4 cellular contexts compared by ENCODE assay signal in genomic region chr6:142450856-142451255, GRCh38.
DNase-seq lines count a peak whose midpoint lies in the region; ATAC-seq, FAIRE-seq and TF ChIP-seq lines count a peak whose summit lies in the region.
"Not testable (repeated sequence)": the region's sequence is repeated elsewhere in the genome, so short reads cannot be mapped to it uniquely, and the experiment has no call there.

No MANE protein-coding gene starts in this region.

- not testable (repeated sequence) for TF ChIP-seq CTCF in WTC11 (IDR thresholded peaks at IDR 0.05); K562 (IDR thresholded peaks at IDR 0.05 in 2 of 3, conservative IDR thresholded peaks at IDR 0.05 in 1 of 3; ENCODE audit: insufficient read depth in 2 of 3, low read depth in 1 of 3, low read length in 3 of 3); HepG2 (CRISPR knock-in tag; IDR thresholded peaks at IDR 0.05); progenitor cell of endocrine pancreas (IDR thresholded peaks at IDR 0.05; ENCODE audit: unreplicated experiment)

- DNase-seq in WTC11 (ENCODE audit: low spot score); K562 (ENCODE audit: extremely low read depth in 1 of 4, low spot score in 3 of 4); HepG2 (ENCODE audit: low spot score); progenitor cell of endocrine pancreas (ENCODE audit: low spot score, unreplicated experiment): not testable (repeated sequence)

- H4K20me1 ChIP-seq in K562 (replicated peaks; ENCODE audit: control insufficient read depth, insufficient read depth, low read length); HepG2 (ENCODE audit: insufficient read depth, low read length): not testable (repeated sequence)

- H3K9me3 Mint-ChIP-seq in WTC11, result peaks cover 15% of the 10 kb centered on the region
- not testable (repeated sequence) for H3K9me3 Mint-ChIP-seq in progenitor cell of endocrine pancreas (ENCODE audit: low read depth)

- in situ Hi-C loops in K562 (cut with MboI); HepG2 (cut with HindIII; ENCODE audit: extremely low pct_ligation_motif_present, low pct_unique_long_range_greater_than_20kb): not testable (repeated sequence)

- H3K4me2 ChIP-seq in K562 (ENCODE audit: insufficient read depth, low read length); HepG2 (ENCODE audit: low read depth, low read length): not testable (repeated sequence)

- not testable (repeated sequence) for H3K27ac ChIP-seq in K562 (ENCODE audit: extremely low read depth, low read depth, low read length); HepG2 (ENCODE audit: extremely low read length, insufficient read depth, low read length)

- not testable (repeated sequence) for H3K4me1 Mint-ChIP-seq in WTC11; progenitor cell of endocrine pancreas (ENCODE audit: low read depth)

- H3K9ac ChIP-seq in K562 (ENCODE audit: insufficient read depth in 1 of 2, low read depth in 2 of 2, low read length in 2 of 2); HepG2 (ENCODE audit: insufficient read depth, low read depth, low read length): not testable (repeated sequence)

- CTCF ChIA-PET in WTC11 (lab: Charles Lee); K562 (lab: Yijun Ruan, JAX; ENCODE audit: low intra/inter-chr PET ratio); HepG2 (lab: Yijun Ruan, JAX; ENCODE audit: low intra/inter-chr PET ratio, low total read pairs): not testable (repeated sequence)

- not testable (repeated sequence) for H3K79me2 ChIP-seq in K562 (ENCODE audit: control insufficient read depth, insufficient read depth, low read length); HepG2 (ENCODE audit: insufficient read depth, low read length)

- not testable (repeated sequence) for H3K4me1 ChIP-seq in K562 (replicated peaks in 1 of 2; ENCODE audit: control insufficient read depth in 2 of 2, insufficient read depth in 2 of 2, low read length in 2 of 2); HepG2 (ENCODE audit: insufficient read depth, low read length)

- not testable (repeated sequence) for H3K9me1 ChIP-seq in K562 (ENCODE audit: control insufficient read depth, insufficient read depth, low read length)

- H3K9me3 ChIP-seq in K562 (replicated peaks; ENCODE audit: control insufficient read depth, insufficient read depth, low read depth, low read length); HepG2 (ENCODE audit: low read length): not testable (repeated sequence)

- not testable (repeated sequence) for H2AFZ ChIP-seq in K562 (ENCODE audit: low read depth, low read length); HepG2 (ENCODE audit: low read length)

- POLR2A ChIA-PET in WTC11 (lab: Charles Lee); K562 (lab: Yijun Ruan, JAX); HepG2 (lab: Yijun Ruan, JAX): not testable (repeated sequence)

- not testable (repeated sequence) for H3K27me3 Mint-ChIP-seq in WTC11 (ENCODE audit: low read depth); progenitor cell of endocrine pancreas

- not testable (repeated sequence) for H3K36me3 Mint-ChIP-seq in WTC11
- peaks cover 30% of the 10 kb centered on the region for H3K36me3 Mint-ChIP-seq in progenitor cell of endocrine pancreas (ENCODE audit: insufficient read depth)

- H3K4me3 Mint-ChIP-seq in WTC11; progenitor cell of endocrine pancreas (ENCODE audit: low read depth): not testable (repeated sequence)

- H3K4me3 ChIP-seq in K562; HepG2 (replicated peaks in 1 of 3; ENCODE audit: insufficient read depth in 1 of 3, low read depth in 2 of 3, low read length in 3 of 3): not testable (repeated sequence)

- BruUV-seq in K562 (replicated peaks; lab: Mats Ljungman, UMichigan); HepG2 (replicated peaks; lab: Mats Ljungman, UMichigan): not testable (repeated sequence)

- TF ChIP-seq POLR2A in K562 (conservative IDR thresholded peaks at IDR 0.05); HepG2 (IDR thresholded peaks at IDR 0.05; ENCODE audit: insufficient read depth in 1 of 2, low read depth in 2 of 2, low read length in 2 of 2): not testable (repeated sequence)

- not testable (repeated sequence) for H3K27me3 ChIP-seq in K562 (ENCODE audit: control insufficient read depth in 2 of 2, insufficient read depth in 2 of 2, low read length in 2 of 2); HepG2 (ENCODE audit: control insufficient read depth in 1 of 2, insufficient read depth in 2 of 2, low read length in 2 of 2)

- ATAC-seq in WTC11, K562, HepG2: not testable (repeated sequence)

- not testable (repeated sequence) for TF ChIP-seq RAD21 in K562 (CRISPR knock-in tag; conservative IDR thresholded peaks at IDR 0.05 in 1 of 2, IDR thresholded peaks at IDR 0.05 in 1 of 2); HepG2 (CRISPR knock-in tag; IDR thresholded peaks at IDR 0.05)

- H3K36me3 ChIP-seq in K562 (ENCODE audit: control insufficient read depth, insufficient read depth, low read length), result not testable (repeated sequence)
- H3K36me3 ChIP-seq in HepG2 (replicated peaks in 1 of 2; ENCODE audit: control insufficient read depth in 1 of 2, insufficient read depth in 2 of 2, low read length in 2 of 2), result peaks cover 15 to 52% of the 10 kb centered on the region in 2 experiments

- TF ChIP-seq EP300 in K562 (IDR thresholded peaks at IDR 0.05; ENCODE audit: low read length); HepG2 (IDR thresholded peaks at IDR 0.05; ENCODE audit: low read depth in 2 of 2, low read length in 2 of 2); HepG2 (CRISPR knock-in tag; IDR thresholded peaks at IDR 0.05; ENCODE audit: borderline replicate concordance): not testable (repeated sequence)

- not testable (repeated sequence) for H3K27ac Mint-ChIP-seq in WTC11
- H3K27ac Mint-ChIP-seq in progenitor cell of endocrine pancreas, result peak overlapping the region; percentile 57

- 4% methylated on average over 5 of the region's 5 CpGs for WGBS in K562 (ENCODE audit: insufficient coverage, low coverage, missing lambda C conversion rate)
- WGBS in HepG2 (ENCODE audit: low lambda C conversion rate), result 96% methylated on average over 5 of the region's 5 CpGs

- intact Hi-C loops in K562 (cut with micrococcal nuclease); HepG2 (cut with micrococcal nuclease; ENCODE audit: unreplicated experiment): not testable (repeated sequence)

- FAIRE-seq in K562 (lab: Jason Lieb, UNC); HepG2 (lab: Jason Lieb, UNC): not testable (repeated sequence)

TF ChIP-seq in WTC11, 78 proteins besides CTCF, POLR2A, EP300 and RAD21:
- TF ChIP-seq NFYB (CRISPR knock-in tag; conservative IDR thresholded peaks at IDR 0.05; ENCODE audit: low read depth), result peak; percentile 27; the same call in 1 of the 2 replicates

TF ChIP-seq in K562, 482 proteins besides CTCF, POLR2A, EP300 and RAD21:
- peak; percentile 57 for TF ChIP-seq NFYB (IDR thresholded peaks at IDR 0.05; ENCODE audit: extremely low read depth, insufficient read length)
- peak; percentile 19 for TF ChIP-seq RBM25 (IDR thresholded peaks at IDR 0.05; ENCODE audit: low read depth, low read length, severe bottlenecking)
TF ChIP-seq in K562: peak in this region for 2; not testable (repeated sequence) for 480.

TF ChIP-seq in HepG2, 621 proteins besides CTCF, POLR2A, EP300 and RAD21:
- TF ChIP-seq NFYC (CRISPR knock-in tag; IDR thresholded peaks at IDR 0.05) (peak; percentile 50), NFYB (CRISPR knock-in tag; IDR thresholded peaks at IDR 0.05) (peak; percentile 64)
